Comparison of ENCODE assay signal across 8 cellular contexts in the genomic region with DNA sequence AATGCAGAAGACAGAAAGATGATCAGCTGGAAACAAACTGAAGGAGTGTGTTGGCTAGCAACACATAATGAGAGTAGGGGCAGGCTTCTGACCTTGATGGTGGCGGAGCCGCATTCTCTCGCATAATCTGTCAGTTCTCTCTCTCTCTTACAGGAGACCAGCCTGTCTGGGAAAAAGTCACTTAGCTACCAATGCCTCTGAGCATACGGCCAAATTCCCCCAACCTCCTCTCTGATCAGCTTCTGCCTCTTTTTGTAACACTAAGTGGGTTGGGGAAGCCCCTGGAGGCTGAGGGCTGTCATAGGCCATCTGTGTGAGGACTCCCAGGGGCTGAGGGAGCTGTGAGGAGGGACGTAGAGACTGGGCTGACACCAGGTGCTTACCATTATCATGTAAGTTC.
A peak's percentile ranks its signal among the peaks of the same experiment; 100 is the strongest.
DNase-seq lines count a peak whose midpoint lies in the region; ATAC-seq and TF ChIP-seq lines count a peak whose summit lies in the region.

No MANE protein-coding gene starts in this region.

- DNase-seq in activated naive CD4-positive, alpha-beta T cell treated with anti-CD3 and anti-CD28 coated beads for 36 hours: peak; percentile 81
- no peak for DNase-seq in activated naive CD4-positive, alpha-beta T cell treated with anti-CD3 and anti-CD28 coated beads, Interleukin-2, amount 50 U/mL, for 16 hours
- DNase-seq in activated CD8-positive, alpha-beta memory T cell treated with anti-CD3 and anti-CD28 coated beads, Interleukin-2, amount 10 ng/mL, durations not matched to agents 7 days and 5 days: peak; percentile 57
- DNase-seq in nephron progenitor cell (no peak), DMS53 treated with DMSO at 0.1 percent for 48 hours (lab: John Stamatoyannopoulos, UW; ENCODE audit: unreplicated experiment) (no peak), medulla oblongata (ENCODE audit: extremely low spot score) (no peak)
- no peak for DNase-seq in naive thymus-derived CD8-positive, alpha-beta T cell

- no peaks in the 10 kb centered on the region for H3K27me3 Mint-ChIP-seq in activated naive CD4-positive, alpha-beta T cell treated with anti-CD3 and anti-CD28 coated beads for 36 hours (ENCODE audit: low read depth)
- H3K27me3 Mint-ChIP-seq in activated CD8-positive, alpha-beta memory T cell treated with anti-CD3 and anti-CD28 coated beads, Interleukin-2, amount 10 ng/mL, durations not matched to agents 7 days and 5 days: no peaks in the 10 kb centered on the region
- H3K27me3 Mint-ChIP-seq in nephron progenitor cell (ENCODE audit: low read depth, poor library complexity): peaks cover 4% of the 10 kb centered on the region
- H3K27me3 Mint-ChIP-seq in naive thymus-derived CD8-positive, alpha-beta T cell: no peaks in the 10 kb centered on the region

- H3K4me3 Mint-ChIP-seq in activated naive CD4-positive, alpha-beta T cell treated with anti-CD3 and anti-CD28 coated beads for 36 hours: peak overlapping the region; percentile 35
- H3K4me3 Mint-ChIP-seq in activated CD8-positive, alpha-beta memory T cell treated with anti-CD3 and anti-CD28 coated beads, Interleukin-2, amount 10 ng/mL, durations not matched to agents 7 days and 5 days: peak overlapping the region; percentile 48
- no peak overlapping the region for H3K4me3 Mint-ChIP-seq in nephron progenitor cell
- H3K4me3 Mint-ChIP-seq in naive thymus-derived CD8-positive, alpha-beta T cell: no peak overlapping the region

- peaks cover 6% of the 10 kb centered on the region for H3K36me3 Mint-ChIP-seq in activated naive CD4-positive, alpha-beta T cell treated with anti-CD3 and anti-CD28 coated beads for 36 hours (ENCODE audit: low read depth)
- peaks cover 21% of the 10 kb centered on the region for H3K36me3 Mint-ChIP-seq in activated CD8-positive, alpha-beta memory T cell treated with anti-CD3 and anti-CD28 coated beads, Interleukin-2, amount 10 ng/mL, durations not matched to agents 7 days and 5 days
- H3K36me3 Mint-ChIP-seq in nephron progenitor cell (ENCODE audit: low read depth): peaks cover 25% of the 10 kb centered on the region
- H3K36me3 Mint-ChIP-seq in naive thymus-derived CD8-positive, alpha-beta T cell: peaks cover 0 to 21% (median 5%) of the 10 kb centered on the region in 3 donors

- peaks cover 28% of the 10 kb centered on the region for H3K4me1 Mint-ChIP-seq in activated naive CD4-positive, alpha-beta T cell treated with anti-CD3 and anti-CD28 coated beads for 36 hours (ENCODE audit: low read depth)
- peaks cover 54% of the 10 kb centered on the region for H3K4me1 Mint-ChIP-seq in activated CD8-positive, alpha-beta memory T cell treated with anti-CD3 and anti-CD28 coated beads, Interleukin-2, amount 10 ng/mL, durations not matched to agents 7 days and 5 days
- peaks cover 19% of the 10 kb centered on the region for H3K4me1 Mint-ChIP-seq in nephron progenitor cell
- H3K4me1 Mint-ChIP-seq in naive thymus-derived CD8-positive, alpha-beta T cell: peaks cover 4 to 50% (median 22%) of the 10 kb centered on the region in 4 donors

- peak; percentile 78 for ATAC-seq in HG02970 (IDR thresholded peaks at IDR 0.05; ENCODE audit: low FRiP score, unreplicated experiment)
- peak; percentile 71 for ATAC-seq in activated CD8-positive, alpha-beta memory T cell treated with anti-CD3 and anti-CD28 coated beads, Interleukin-2, amount 10 ng/mL, durations not matched to agents 7 days and 5 days
- no peak for ATAC-seq in naive thymus-derived CD8-positive, alpha-beta T cell

- intact Hi-C loops in activated naive CD4-positive, alpha-beta T cell treated with anti-CD3 and anti-CD28 coated beads for 36 hours (cut with micrococcal nuclease): loop anchor here (1.0 to 2.0 kb wide), 6 partner anchors 9 to 244 kb away; no protein-coding TSS in a partner anchor

- H3K27ac Mint-ChIP-seq in activated naive CD4-positive, alpha-beta T cell treated with anti-CD3 and anti-CD28 coated beads for 36 hours: peak overlapping the region; percentile 85
- peak overlapping the region; percentile 76 for H3K27ac Mint-ChIP-seq in activated CD8-positive, alpha-beta memory T cell treated with anti-CD3 and anti-CD28 coated beads, Interleukin-2, amount 10 ng/mL, durations not matched to agents 7 days and 5 days
- peak overlapping the region; percentile 38 for H3K27ac Mint-ChIP-seq in nephron progenitor cell
- no peak overlapping the region for H3K27ac Mint-ChIP-seq in naive thymus-derived CD8-positive, alpha-beta T cell

- POLR2A ChIA-PET in naive thymus-derived CD8-positive, alpha-beta T cell (lab: Charles Lee): no interaction called here

- CTCF ChIA-PET in activated naive CD4-positive, alpha-beta T cell treated with anti-CD3 and anti-CD28 coated beads for 36 hours (lab: Charles Lee): interaction anchor here (2.3 kb wide), 1 partner anchor 26 kb away, joined by 17 read pairs; no protein-coding TSS in a partner anchor
- CTCF ChIA-PET in activated CD8-positive, alpha-beta memory T cell treated with anti-CD3 and anti-CD28 coated beads, Interleukin-2, amount 10 ng/mL, durations not matched to agents 7 days and 5 days (lab: Charles Lee): interaction anchor here (1.2 to 2.4 kb wide), 5 partner anchors 8 to 28 kb away, joined by 3 to 7 read pairs (median 6); no protein-coding TSS in a partner anchor

- no peak for TF ChIP-seq CTCF in nephron progenitor cell (IDR thresholded peaks at IDR 0.05)

- H3K9me3 Mint-ChIP-seq in activated naive CD4-positive, alpha-beta T cell treated with anti-CD3 and anti-CD28 coated beads for 36 hours: no peaks in the 10 kb centered on the region
- no peaks in the 10 kb centered on the region for H3K9me3 Mint-ChIP-seq in activated CD8-positive, alpha-beta memory T cell treated with anti-CD3 and anti-CD28 coated beads, Interleukin-2, amount 10 ng/mL, durations not matched to agents 7 days and 5 days (ENCODE audit: low read depth)
- peaks cover 10% of the 10 kb centered on the region for H3K9me3 Mint-ChIP-seq in nephron progenitor cell
- no peaks in the 10 kb centered on the region for H3K9me3 Mint-ChIP-seq in naive thymus-derived CD8-positive, alpha-beta T cell

Comparison
In these comparisons a context has a peak if more than half of its experiments do, and no peak if none do; other contexts are left out.
1. DNase-seq: peak in activated naive CD4-positive, alpha-beta T cell treated with anti-CD3 and anti-CD28 coated beads for 36 hours (single experiment) and activated CD8-positive, alpha-beta memory T cell treated with anti-CD3 and anti-CD28 coated beads, Interleukin-2, amount 10 ng/mL, durations not matched to agents 7 days and 5 days (single experiment); none in activated naive CD4-positive, alpha-beta T cell treated with anti-CD3 and anti-CD28 coated beads, Interleukin-2, amount 50 U/mL, for 16 hours (single experiment), nephron progenitor cell (single experiment), naive thymus-derived CD8-positive, alpha-beta T cell (0 of 10), DMS53 treated with DMSO at 0.1 percent for 48 hours (single experiment) and medulla oblongata (single experiment).
2. H3K27ac Mint-ChIP-seq: peak in activated naive CD4-positive, alpha-beta T cell treated with anti-CD3 and anti-CD28 coated beads for 36 hours (single experiment), activated CD8-positive, alpha-beta memory T cell treated with anti-CD3 and anti-CD28 coated beads, Interleukin-2, amount 10 ng/mL, durations not matched to agents 7 days and 5 days (single experiment) and nephron progenitor cell (single experiment); none in naive thymus-derived CD8-positive, alpha-beta T cell (0 of 10).
3. H3K4me3 Mint-ChIP-seq: peak in activated naive CD4-positive, alpha-beta T cell treated with anti-CD3 and anti-CD28 coated beads for 36 hours (single experiment) and activated CD8-positive, alpha-beta memory T cell treated with anti-CD3 and anti-CD28 coated beads, Interleukin-2, amount 10 ng/mL, durations not matched to agents 7 days and 5 days (single experiment); none in nephron progenitor cell (single experiment) and naive thymus-derived CD8-positive, alpha-beta T cell (0 of 10).
4. ATAC-seq: peak in HG02970 (single experiment) and activated CD8-positive, alpha-beta memory T cell treated with anti-CD3 and anti-CD28 coated beads, Interleukin-2, amount 10 ng/mL, durations not matched to agents 7 days and 5 days (single experiment); none in naive thymus-derived CD8-positive, alpha-beta T cell (0 of 2).